27 cellular contexts compared by ENCODE assay signal in genomic region chr1:157659576-157660247, GRCh38. TPM values are rescaled to one million over a fixed set of nuclear protein-coding genes. Genes with fewer than 3 reads are reported as not detected.
DNase-seq lines count a peak whose midpoint lies in the region; ATAC-seq, FAIRE-seq and TF ChIP-seq lines count a peak whose summit lies in the region.
"Had no signal": no experiment of that assay in that cellular context is flagged by ENCODE, and none has a peak within 500 bp of the region (broad histone marks: within the 10 kb centered on the region; RNA-seq: fewer than 3 reads in every experiment).

No MANE protein-coding gene starts in this region.

- ATAC-seq in HG03520 (IDR thresholded peaks at IDR 0.05; ENCODE audit: unreplicated experiment), result no peak
- no peak for ATAC-seq in HG02610 (IDR thresholded peaks at IDR 0.05; ENCODE audit: unreplicated experiment)
- ATAC-seq: left lobe of liver, T-helper 17 cell had no signal

- H2AFZ ChIP-seq in SU-DHL-6 (ENCODE audit: low read depth, low read length, severe bottlenecking), result no peak overlapping the region

- DNase-seq in SIG-M5 treated with dmso at 0.1 percent for 504 hours (lab: John Stamatoyannopoulos, UW; ENCODE audit: unreplicated experiment), result peak; percentile 3
- DNase-seq in SIG-M5 (lab: John Stamatoyannopoulos, UW), result no peak
- DNase-seq in small intestine, result no peak
- DNase-seq in GM13976 (ENCODE audit: low spot score), result no peak
- DNase-seq: activated CD4-positive, alpha-beta memory T cell treated with anti-CD3 and anti-CD28 coated beads for 36 hours; activated CD8-positive, alpha-beta memory T cell treated with anti-CD3 and anti-CD28 coated beads, Interleukin-2, amount 50 U/mL, for 48 hours; activated naive CD4-positive, alpha-beta T cell treated with anti-CD3 and anti-CD28 coated beads for 36 hours; caudate nucleus; CD4-positive, alpha-beta memory T cell; cortex of kidney; erythroblast; HCEC 1CT; mesenchymal stem cell; NCI-H1105; NCI-H2029; NCI-H524 treated with DMSO at 0.1 percent for 48 hours; stimulated activated CD4-positive, alpha-beta T cell treated with anti-CD3 and anti-CD28 coated beads, Interleukin-1b, Interleukin-23, amount 100 ng/mL, for 48 hours; T-helper 17 cell had no signal

- 80 to 95% (median 91%) methylated on average over 3 of the region's 3 CpGs for WGBS in small intestine, 3 donors

- H3K4me2 ChIP-seq in SU-DHL-6 (ENCODE audit: low read depth, low read length, poor library complexity, severe bottlenecking), result peak overlapping the region; percentile 83
- H3K4me2 ChIP-seq: smooth muscle cell had no signal

- peaks cover 59% of the 10 kb centered on the region for H3F3A ChIP-seq in SU-DHL-6 (ENCODE audit: insufficient read depth)

- H3K79me2 ChIP-seq in SU-DHL-6 (ENCODE audit: insufficient read depth, low read length), result no peaks in the 10 kb centered on the region

- no peaks in the 10 kb centered on the region for H4K20me1 ChIP-seq in SU-DHL-6 (ENCODE audit: low read depth, low read length)

- H3K27ac ChIP-seq in KOPT-K1 (ENCODE audit: low read depth, low read length, poor library complexity, severe bottlenecking) (peak overlapping the region; percentile 89), SU-DHL-6 (ENCODE audit: low read depth, low read length) (peak overlapping the region; percentile 94), small intestine (ENCODE audit: low read depth in 1 of 2, low read length in 1 of 2) (no peak overlapping the region)
- H3K27ac ChIP-seq: RWPE1 had no signal

- FAIRE-seq in small intestine (lab: Jason Lieb, UNC), result peak; percentile 23
- FAIRE-seq: A204.1, D721Med had no signal

- H3K36me3 ChIP-seq in KOPT-K1 (ENCODE audit: insufficient read depth, low read length), result no peaks in the 10 kb centered on the region
- H3K36me3 ChIP-seq in SU-DHL-6 (ENCODE audit: low read length), result peaks cover 10% of the 10 kb centered on the region; the same call in 1 of the 2 replicates
- H3K36me3 ChIP-seq in small intestine (ENCODE audit: control insufficient read depth in 2 of 2, insufficient read depth in 2 of 2, low read length in 2 of 2), result no peaks in the 10 kb centered on the region

- H3K9ac ChIP-seq in SU-DHL-6 (ENCODE audit: low read length), result peak overlapping the region; percentile 51

- H3K9me2 ChIP-seq in SU-DHL-6 (replicated peaks; ENCODE audit: insufficient read depth, low read length), result no peaks in the 10 kb centered on the region

- no peaks in the 10 kb centered on the region for H3K27me3 ChIP-seq in SU-DHL-6 (ENCODE audit: low read length)
- no peaks in the 10 kb centered on the region for H3K27me3 ChIP-seq in small intestine (ENCODE audit: control insufficient read depth in 2 of 2, insufficient read depth in 2 of 2, low read length in 2 of 2)

- no peaks in the 10 kb centered on the region for H3K4me1 ChIP-seq in small intestine (ENCODE audit: control insufficient read depth in 2 of 2, insufficient read depth in 1 of 2, low read depth in 1 of 2, low read length in 1 of 2)

- no peak for TF ChIP-seq CTCF in SU-DHL-6 (IDR thresholded peaks at IDR 0.05; ENCODE audit: insufficient read depth, low read length, poor library complexity, severe bottlenecking)
- TF ChIP-seq CTCF in GM13976 (IDR thresholded peaks at IDR 0.05; ENCODE audit: borderline replicate concordance, control extremely low read depth, extremely low read depth, insufficient read depth, missing control alignments), result no peak

- H3K9me3 ChIP-seq in KOPT-K1 (ENCODE audit: insufficient read depth, low read length, poor library complexity, severe bottlenecking) (peaks cover 4% of the 10 kb centered on the region), SU-DHL-6 (ENCODE audit: insufficient read depth, low read length) (no peaks in the 10 kb centered on the region), small intestine (ENCODE audit: control insufficient read depth, low read depth) (no peaks in the 10 kb centered on the region)

- H3K4me3 ChIP-seq in SU-DHL-6 (ENCODE audit: insufficient read depth, low read length, poor library complexity, severe bottlenecking) (peak overlapping the region; percentile 8), small intestine (ENCODE audit: low read depth in 1 of 2, low read length in 2 of 2) (no peak overlapping the region)
- H3K4me3 ChIP-seq: smooth muscle cell had no signal

- in situ Hi-C loops in GM13976 (cut with MboI; ENCODE audit: low sequenced_read_pairs, unreplicated experiment), result no loop called here

RNA-seq across cellular contexts. Expression of gene FCRL3, which starts 40.9 kb away (rescaled TPM):
- under 1 TPM in 2 of 3 donors, not detected in 1; 0.27 to 0.48 TPM for polyA plus RNA-seq in small intestine
- polyA plus RNA-seq: smooth muscle cell had no signal

Comparison
In these comparisons a context has a peak if more than half of its experiments do, and no peak if none do; other contexts are left out.
1. H3K27ac ChIP-seq: peak in KOPT-K1 (single experiment) and SU-DHL-6 (single experiment); none in small intestine (0 of 2).